ENCODE assay signal across 15 cellular contexts in the genomic region with DNA sequence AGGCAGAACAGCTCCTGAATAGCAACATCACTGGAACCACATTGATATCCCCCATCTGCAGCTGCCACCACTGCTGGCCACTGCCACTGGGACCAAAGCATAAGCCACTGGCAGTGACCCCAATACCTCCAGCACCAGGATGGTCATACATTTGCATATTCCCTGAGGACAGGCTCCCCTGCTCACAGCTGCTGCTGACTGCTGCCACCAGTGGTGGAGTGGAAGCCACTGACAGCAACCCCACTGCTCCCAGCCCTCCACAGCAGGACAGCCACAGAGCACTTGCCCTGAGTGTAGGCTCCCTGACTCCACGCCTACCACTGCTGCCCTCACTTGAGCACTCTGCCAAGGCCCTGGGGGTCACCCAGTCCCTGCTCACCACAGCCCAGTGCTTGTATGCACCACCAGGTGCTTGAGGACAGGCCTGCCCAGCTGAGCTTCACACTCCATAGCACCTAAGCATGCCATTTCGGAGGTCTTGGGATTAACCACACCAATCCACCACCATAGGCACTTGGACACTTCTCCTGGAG.
"Had no signal": no experiment of that assay in that cellular context is flagged by ENCODE, and none has a peak within 500 bp of the region (broad histone marks: within the 10 kb centered on the region; RNA-seq: fewer than 3 reads in every experiment).

No MANE protein-coding gene starts in this region.

- H3K27me3 Mint-ChIP-seq: effector memory CD8-positive, alpha-beta T cell; type B pancreatic cell had no signal

- ATAC-seq: effector memory CD8-positive, alpha-beta T cell; naive thymus-derived CD8-positive, alpha-beta T cell; psoas muscle; right cardiac atrium had no signal

- DNase-seq: activated CD4-positive, alpha-beta T cell treated with anti-CD3 and anti-CD28 coated beads, Interleukin-2, amount 50 U/mL, for 4 hours; activated gamma-delta T cell; amniotic stem cell; effector memory CD8-positive, alpha-beta T cell; esophagus squamous epithelium; mesenchymal stem cell; naive thymus-derived CD8-positive, alpha-beta T cell; ovary; psoas muscle; stomach; T-helper 2 cell; WERI-Rb-1 had no signal

- H3K9me3 Mint-ChIP-seq: type B pancreatic cell had no signal

- H3K27ac Mint-ChIP-seq: activated naive CD8-positive, alpha-beta T cell; effector memory CD8-positive, alpha-beta T cell; naive thymus-derived CD8-positive, alpha-beta T cell; type B pancreatic cell had no signal

- H3K4me3 Mint-ChIP-seq: activated naive CD8-positive, alpha-beta T cell; effector memory CD8-positive, alpha-beta T cell; naive thymus-derived CD8-positive, alpha-beta T cell; type B pancreatic cell had no signal

- H3K36me3 Mint-ChIP-seq: activated naive CD8-positive, alpha-beta T cell; type B pancreatic cell had no signal
